In genomic region chr7:5527387-5528070, GRCh38 we compare ENCODE assay signal across 8 cellular contexts. TPM values are rescaled to one million over a fixed set of nuclear protein-coding genes. Genes with fewer than 3 reads are reported as not detected.
DNase-seq lines count a peak whose midpoint lies in the region; ATAC-seq and TF ChIP-seq lines count a peak whose summit lies in the region.
"Not testable (repeated sequence)": the region's sequence is repeated elsewhere in the genome, so short reads cannot be mapped to it uniquely, and the experiment has no call there.

No MANE protein-coding gene starts in this region.

- intact Hi-C loops in CD4-positive, alpha-beta memory T cell (cut with micrococcal nuclease), result loop anchor here (1.0 kb wide), 1 partner anchor 177 kb away; no protein-coding TSS in a partner anchor

- H3K9me3 ChIP-seq in CD4-positive, alpha-beta memory T cell (ENCODE audit: control insufficient read depth in 1 of 2, low read length in 2 of 2); T-helper 17 cell (ENCODE audit: control insufficient read depth, low read length, poor library complexity, severe bottlenecking); adipocyte (ENCODE audit: control insufficient read depth, low read length); stomach smooth muscle (ENCODE audit: control insufficient read depth in 2 of 2, low read length in 2 of 2): not testable (repeated sequence)

- H3K9ac ChIP-seq in adipocyte (ENCODE audit: low read length), result peak overlapping the region; percentile 99
- peak overlapping the region; percentile 94 to 100 for H3K9ac ChIP-seq in stomach smooth muscle (ENCODE audit: low read length in 2 of 2)

- POLR2A ChIA-PET in CD4-positive, alpha-beta memory T cell (lab: Charles Lee; ENCODE audit: partially characterized antibody), result interaction anchor here (0.7 to 1.9 kb wide), 8 partner anchors 9 to 308 kb away, joined by 3 to 13 read pairs (median 4); partner anchors contain the start of genes RNF216 and TNRC18

- CTCF ChIA-PET in CD4-positive, alpha-beta memory T cell (lab: Charles Lee; ENCODE audit: partially characterized antibody), result not testable (repeated sequence)

- H3K27ac Mint-ChIP-seq in CD4-positive, alpha-beta memory T cell, result peak overlapping the region; percentile 93 to 99 (median 98)
- H3K27ac Mint-ChIP-seq in T-helper 17 cell (peak overlapping the region; percentile 98), immature natural killer cell (peak overlapping the region; percentile 89 to 97 (median 96)), neural crest cell (ENCODE audit: unreplicated experiment) (peak overlapping the region; percentile 99)

- H3K27me3 ChIP-seq in CD4-positive, alpha-beta memory T cell (ENCODE audit: insufficient read depth, low read length); adipocyte (replicated peaks; ENCODE audit: control insufficient read depth, insufficient read depth, low read length); stomach smooth muscle (ENCODE audit: control insufficient read depth in 1 of 2, insufficient read depth in 2 of 2, low read length in 2 of 2): not testable (repeated sequence)

- peaks cover 36 to 57% of the 10 kb centered on the region in 2 donors for H3K36me3 Mint-ChIP-seq in CD4-positive, alpha-beta memory T cell
- H3K36me3 Mint-ChIP-seq in T-helper 17 cell (ENCODE audit: low read depth) (peaks cover 20% of the 10 kb centered on the region), immature natural killer cell (peaks cover 39 to 41% (median 40%) of the 10 kb centered on the region in 3 donors), neural crest cell (ENCODE audit: low read depth) (peaks cover 57% of the 10 kb centered on the region)

- peak overlapping the region; percentile 91 to 99 (median 98) for H3K4me3 Mint-ChIP-seq in CD4-positive, alpha-beta memory T cell
- peak overlapping the region; percentile 98 for H3K4me3 Mint-ChIP-seq in T-helper 17 cell
- H3K4me3 Mint-ChIP-seq in immature natural killer cell, result peak overlapping the region; percentile 93 to 99 (median 98)
- H3K4me3 Mint-ChIP-seq in neural crest cell, result peak overlapping the region; percentile 93

- H3K9me3 Mint-ChIP-seq in CD4-positive, alpha-beta memory T cell, result peaks cover 0 to 31% (median 0%) of the 10 kb centered on the region in 8 donors
- H3K9me3 Mint-ChIP-seq in immature natural killer cell, neural crest cell: not testable (repeated sequence)

- not testable (repeated sequence) for TF ChIP-seq CTCF in epithelial cell of esophagus (IDR thresholded peaks at IDR 0.05; ENCODE audit: insufficient read depth, low read depth, low read length, missing control alignments); neural crest cell (conservative IDR thresholded peaks at IDR 0.05)

- peak in 1 of 5 donors; percentile 19 for DNase-seq in CD4-positive, alpha-beta memory T cell
- DNase-seq in HK-2 (ENCODE audit: unreplicated experiment), result peak; percentile 42
- peak in 1 of 3 donors; percentile 24 for DNase-seq in T-helper 17 cell
- DNase-seq in adipocyte (ENCODE audit: low read depth), result peak; percentile 25
- peak; percentile 17 for DNase-seq in epithelial cell of esophagus (ENCODE audit: low read depth)
- peak in 1 of 3 donors; percentile 56 for DNase-seq in immature natural killer cell
- DNase-seq in neural crest cell (ENCODE audit: low read depth, low spot score), result not testable (repeated sequence)

- peak overlapping the region; percentile 32 to 78 for H3K4me3 ChIP-seq in CD4-positive, alpha-beta memory T cell (ENCODE audit: low read length in 2 of 2)
- H3K4me3 ChIP-seq in adipocyte (ENCODE audit: low read length) (peak overlapping the region; percentile 91), epithelial cell of esophagus (ENCODE audit: low read length) (peak overlapping the region; percentile 65), stomach smooth muscle (ENCODE audit: low read length in 2 of 2) (peak overlapping the region; percentile 100)

- peaks cover 22 to 63% (median 40%) of the 10 kb centered on the region in 4 donors for H3K4me1 Mint-ChIP-seq in CD4-positive, alpha-beta memory T cell
- H3K4me1 Mint-ChIP-seq in T-helper 17 cell (peaks cover 40% of the 10 kb centered on the region), immature natural killer cell (peaks cover 53 to 61% of the 10 kb centered on the region in 2 donors), neural crest cell (peaks cover 72% of the 10 kb centered on the region)

- H3K4me1 ChIP-seq in CD4-positive, alpha-beta memory T cell (ENCODE audit: insufficient read depth, low read length), result peaks cover 23% of the 10 kb centered on the region
- peaks cover 10% of the 10 kb centered on the region for H3K4me1 ChIP-seq in adipocyte (ENCODE audit: control insufficient read depth, insufficient read depth, low read length)
- H3K4me1 ChIP-seq in stomach smooth muscle (ENCODE audit: control insufficient read depth, insufficient read depth, low read length), result peaks cover 39% of the 10 kb centered on the region

- H3K27me3 Mint-ChIP-seq in CD4-positive, alpha-beta memory T cell; T-helper 17 cell: not testable (repeated sequence)
- peaks cover 54 to 69% (median 63%) of the 10 kb centered on the region in 3 donors for H3K27me3 Mint-ChIP-seq in immature natural killer cell (ENCODE audit: low read depth in 3 of 3)
- peaks cover 72% of the 10 kb centered on the region for H3K27me3 Mint-ChIP-seq in neural crest cell (ENCODE audit: low read depth)

- H3K36me3 ChIP-seq in CD4-positive, alpha-beta memory T cell (ENCODE audit: insufficient read depth, low read length), result peaks cover 34% of the 10 kb centered on the region
- H3K36me3 ChIP-seq in adipocyte (ENCODE audit: control insufficient read depth, insufficient read depth, low read length, severe bottlenecking) (peaks cover 41% of the 10 kb centered on the region), stomach smooth muscle (ENCODE audit: control insufficient read depth in 2 of 2, insufficient read depth in 2 of 2, low read length in 2 of 2) (peaks cover 38% of the 10 kb centered on the region in 2 donors)

- H3K27ac ChIP-seq in CD4-positive, alpha-beta memory T cell (ENCODE audit: low read depth, low read length), result peak overlapping the region; percentile 69
- H3K27ac ChIP-seq in stomach smooth muscle (ENCODE audit: low read length), result peak overlapping the region; percentile 100

- not testable (repeated sequence) for ATAC-seq in T-helper 17 cell

RNA-seq across cellular contexts. Expression of gene ACTB, which starts 2.9 kb away (rescaled TPM):
- 1,000 to 10,000 TPM; 2,333 to 2,422 TPM for total RNA-seq in CD4-positive, alpha-beta memory T cell
- polyA plus RNA-seq in CD4-positive, alpha-beta memory T cell, result over 10,000 TPM; 12,401 to 16,420 TPM
- total RNA-seq in T-helper 17 cell (1,000 to 10,000 TPM; 3,656 to 4,118 TPM), neural crest cell (4,381 and 4,551 TPM in 2 replicates)
- over 10,000 TPM; 14,703 to 30,361 (median 21,806) TPM for polyA plus RNA-seq in immature natural killer cell

RNA-seq across cellular contexts. Expression of gene FBXL18, which starts 13.9 kb away (rescaled TPM):
- 10 to 100 TPM; 10.8 to 10.9 TPM for total RNA-seq in CD4-positive, alpha-beta memory T cell
- 1 to 10 TPM in 1 of 2 donors, under 1 TPM in 1; 0.34 to 2.1 TPM for polyA plus RNA-seq in CD4-positive, alpha-beta memory T cell
- total RNA-seq in T-helper 17 cell (1 to 10 TPM; 9.7 TPM), neural crest cell (18.7 and 19.3 TPM in 2 replicates)
- polyA plus RNA-seq in immature natural killer cell, result 1 to 10 TPM in 1 of 3 donors, under 1 TPM in 1, not detected in 1; 0.18 to 2.3 TPM
